ENCODE assay signal across 8 cellular contexts in the genomic region with DNA sequence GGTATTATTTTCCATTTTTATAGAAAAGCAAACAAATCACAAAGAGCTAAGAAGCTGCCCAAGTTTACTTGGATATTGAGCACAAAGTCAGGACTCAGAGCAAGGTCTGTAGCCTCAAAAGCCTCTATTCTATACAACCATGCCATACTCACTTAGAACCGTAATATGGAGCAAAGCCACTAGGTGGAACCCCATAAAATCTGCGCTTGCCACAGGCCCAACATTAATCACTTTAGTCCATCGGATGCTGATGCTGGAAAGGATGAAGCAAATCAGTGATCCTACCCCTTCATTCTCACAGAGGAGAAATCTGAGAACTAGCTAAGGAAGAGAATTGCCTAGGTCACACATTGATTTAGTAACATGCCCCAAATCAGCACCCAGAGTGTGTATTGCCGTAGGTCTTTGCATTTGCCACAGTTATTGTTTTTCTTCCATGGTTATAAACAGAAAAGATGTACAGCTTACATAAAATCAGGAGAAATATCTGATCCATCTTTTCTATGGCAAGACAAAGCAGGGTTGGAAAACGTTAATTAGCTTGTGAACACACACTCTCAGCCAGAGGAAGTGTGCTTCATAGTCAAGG. TPM values are rescaled to one million over a fixed set of nuclear protein-coding genes. Genes with fewer than 3 reads are reported as not detected.
DNase-seq lines count a peak whose midpoint lies in the region; ATAC-seq and TF ChIP-seq lines count a peak whose summit lies in the region.

No MANE protein-coding gene starts in this region.

- no peaks in the 10 kb centered on the region for H3K36me3 Mint-ChIP-seq in effector memory CD8-positive, alpha-beta T cell (ENCODE audit: insufficient read depth)
- H3K36me3 Mint-ChIP-seq in nephron progenitor cell (ENCODE audit: low read depth): peaks cover 17% of the 10 kb centered on the region

- H3K27me3 Mint-ChIP-seq in effector memory CD8-positive, alpha-beta T cell: no peaks in the 10 kb centered on the region
- H3K27me3 Mint-ChIP-seq in nephron progenitor cell (ENCODE audit: low read depth, poor library complexity): peaks cover 4% of the 10 kb centered on the region

- H3K9me3 Mint-ChIP-seq in effector memory CD8-positive, alpha-beta T cell: peaks cover 17 to 27% of the 10 kb centered on the region in 2 donors
- H3K9me3 Mint-ChIP-seq in nephron progenitor cell: peaks cover 31% of the 10 kb centered on the region

- peak; percentile 45 for TF ChIP-seq CTCF in nephron progenitor cell (IDR thresholded peaks at IDR 0.05)

- ATAC-seq in HG03175 (IDR thresholded peaks at IDR 0.05; ENCODE audit: unreplicated experiment): peak; percentile 98
- peak; percentile 44 for ATAC-seq in effector memory CD8-positive, alpha-beta T cell (replicated peaks)

- DNase-seq in NCI-H1417 (lab: John Stamatoyannopoulos, UW) (peak; percentile 12 to 77 (median 48)), NCI-H1417 treated with DMSO at 0.1 percent for 48 hours (lab: John Stamatoyannopoulos, UW) (no peak), GM19240 (ENCODE audit: insufficient read length, low spot score) (peak; percentile 24), RPMI7951 (ENCODE audit: low read depth) (peak; percentile 21), nephron progenitor cell (peak; percentile 5), DMS153 (lab: John Stamatoyannopoulos, UW) (no peak)
- peak in 2 of 3 experiments; percentile 10 to 27 for DNase-seq in effector memory CD8-positive, alpha-beta T cell

- no peak overlapping the region for H3K27ac Mint-ChIP-seq in effector memory CD8-positive, alpha-beta T cell
- no peak overlapping the region for H3K27ac Mint-ChIP-seq in nephron progenitor cell

- no peaks in the 10 kb centered on the region for H3K4me1 Mint-ChIP-seq in effector memory CD8-positive, alpha-beta T cell (ENCODE audit: low read depth in 2 of 2)
- no peaks in the 10 kb centered on the region for H3K4me1 Mint-ChIP-seq in nephron progenitor cell

- H3K4me3 Mint-ChIP-seq in effector memory CD8-positive, alpha-beta T cell: no peak overlapping the region
- no peak overlapping the region for H3K4me3 Mint-ChIP-seq in nephron progenitor cell

RNA-seq across cellular contexts. Expression of a gene that starts 56.7 kb away (rescaled TPM):
- 13.5 and 17.1 TPM in 2 replicates for total RNA-seq in RPMI7951 (2014; rRNA removed; shearing (Covaris generic))

Comparison
In these comparisons a context has a peak if more than half of its experiments do, and no peak if none do; other contexts are left out.
1. DNase-seq: peak in NCI-H1417 (3 of 3), GM19240 (single experiment), RPMI7951 (single experiment), effector memory CD8-positive, alpha-beta T cell (2 of 3) and nephron progenitor cell (single experiment); none in NCI-H1417 treated with DMSO at 0.1 percent for 48 hours (single experiment) and DMS153 (single experiment).